Comparison of ENCODE assay signal across 1 cellular context in the genomic region with DNA sequence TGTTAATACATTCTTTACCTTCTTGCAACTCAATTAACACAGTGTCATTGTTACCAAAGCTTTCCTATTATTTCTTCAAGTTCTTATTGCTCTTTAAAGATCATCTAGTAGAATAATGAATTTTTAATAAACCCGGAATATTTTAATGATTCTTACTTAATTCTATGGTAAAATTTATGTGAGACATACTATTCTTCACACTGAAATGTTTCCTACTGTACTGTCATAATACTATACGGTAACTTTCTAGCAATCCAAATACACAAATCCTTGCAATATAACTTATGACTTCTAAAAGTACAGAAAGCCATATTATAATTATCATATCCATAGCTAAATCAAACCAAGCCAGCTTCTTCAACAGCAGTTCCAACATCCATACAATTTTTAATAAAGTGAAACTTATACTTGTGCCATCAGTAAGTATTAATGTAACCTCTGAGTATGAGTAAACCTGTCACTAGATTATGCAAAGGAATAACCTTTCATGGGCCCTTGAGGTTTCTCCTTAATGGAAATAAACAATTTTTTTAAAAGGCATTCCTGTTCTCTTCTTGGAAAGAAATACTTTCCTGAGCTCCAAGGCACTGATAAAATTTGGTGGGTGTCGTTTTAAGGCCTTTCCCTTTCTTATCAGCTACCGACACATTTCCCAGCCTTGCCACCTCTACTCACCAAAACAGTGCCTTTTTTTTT.
TF ChIP-seq lines count a peak whose summit lies in the region.

No MANE protein-coding gene starts in this region.

TF ChIP-seq in K562, 482 proteins besides CTCF, POLR2A, EP300 and RAD21 (continued from another document and continues in another):
- no peak for TF ChIP-seq RBM17 (IDR thresholded peaks at IDR 0.05; ENCODE audit: borderline replicate concordance, low read depth, low read length)
- TF ChIP-seq, protein P1, sequence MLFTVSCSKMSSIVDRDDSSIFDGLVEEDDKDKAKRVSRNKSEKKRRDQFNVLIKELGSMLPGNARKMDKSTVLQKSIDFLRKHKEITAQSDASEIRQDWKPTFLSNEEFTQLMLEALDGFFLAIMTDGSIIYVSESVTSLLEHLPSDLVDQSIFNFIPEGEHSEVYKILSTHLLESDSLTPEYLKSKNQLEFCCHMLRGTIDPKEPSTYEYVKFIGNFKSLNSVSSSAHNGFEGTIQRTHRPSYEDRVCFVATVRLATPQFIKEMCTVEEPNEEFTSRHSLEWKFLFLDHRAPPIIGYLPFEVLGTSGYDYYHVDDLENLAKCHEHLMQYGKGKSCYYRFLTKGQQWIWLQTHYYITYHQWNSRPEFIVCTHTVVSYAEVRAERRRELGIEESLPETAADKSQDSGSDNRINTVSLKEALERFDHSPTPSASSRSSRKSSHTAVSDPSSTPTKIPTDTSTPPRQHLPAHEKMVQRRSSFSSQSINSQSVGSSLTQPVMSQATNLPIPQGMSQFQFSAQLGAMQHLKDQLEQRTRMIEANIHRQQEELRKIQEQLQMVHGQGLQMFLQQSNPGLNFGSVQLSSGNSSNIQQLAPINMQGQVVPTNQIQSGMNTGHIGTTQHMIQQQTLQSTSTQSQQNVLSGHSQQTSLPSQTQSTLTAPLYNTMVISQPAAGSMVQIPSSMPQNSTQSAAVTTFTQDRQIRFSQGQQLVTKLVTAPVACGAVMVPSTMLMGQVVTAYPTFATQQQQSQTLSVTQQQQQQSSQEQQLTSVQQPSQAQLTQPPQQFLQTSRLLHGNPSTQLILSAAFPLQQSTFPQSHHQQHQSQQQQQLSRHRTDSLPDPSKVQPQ (CRISPR knock-in tag; IDR thresholded peaks at IDR 0.05; ENCODE audit: borderline replicate concordance) = no peak
- TF ChIP-seq, protein P2, sequence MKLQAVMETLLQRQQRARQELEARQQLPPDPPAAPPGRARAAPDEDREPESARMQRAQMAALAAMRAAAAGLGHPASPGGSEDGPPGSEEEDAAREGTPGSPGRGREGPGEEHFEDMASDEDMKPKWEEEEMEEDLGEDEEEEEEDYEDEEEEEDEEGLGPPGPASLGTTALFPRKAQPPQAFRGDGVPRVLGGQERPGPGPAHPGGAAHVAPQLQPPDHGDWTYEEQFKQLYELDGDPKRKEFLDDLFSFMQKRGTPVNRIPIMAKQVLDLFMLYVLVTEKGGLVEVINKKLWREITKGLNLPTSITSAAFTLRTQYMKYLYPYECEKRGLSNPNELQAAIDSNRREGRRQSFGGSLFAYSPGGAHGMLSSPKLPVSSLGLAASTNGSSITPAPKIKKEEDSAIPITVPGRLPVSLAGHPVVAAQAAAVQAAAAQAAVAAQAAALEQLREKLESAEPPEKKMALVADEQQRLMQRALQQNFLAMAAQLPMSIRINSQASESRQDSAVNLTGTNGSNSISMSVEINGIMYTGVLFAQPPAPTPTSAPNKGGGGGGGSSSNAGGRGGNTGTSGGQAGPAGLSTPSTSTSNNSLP (IDR thresholded peaks at IDR 0.05; ENCODE audit: borderline replicate concordance, low read depth, low read length) = peak; percentile 93; the same call in 1 of the 2 replicates
- no peak for TF ChIP-seq ZNF134 (CRISPR knock-in tag; conservative IDR thresholded peaks at IDR 0.05)
- TF ChIP-seq, protein P3, sequence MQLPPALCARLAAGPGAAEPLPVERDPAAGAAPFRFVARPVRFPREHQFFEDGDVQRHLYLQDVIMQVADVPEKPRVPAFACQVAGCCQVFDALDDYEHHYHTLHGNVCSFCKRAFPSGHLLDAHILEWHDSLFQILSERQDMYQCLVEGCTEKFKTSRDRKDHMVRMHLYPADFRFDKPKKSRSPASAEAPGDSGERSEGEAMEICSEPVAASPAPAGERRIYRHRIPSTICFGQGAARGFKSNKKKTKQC (CRISPR knock-in tag; IDR thresholded peaks at IDR 0.05) = no peak
- no peak for TF ChIP-seq ZNF696 (CRISPR knock-in tag; conservative IDR thresholded peaks at IDR 0.05)
- TF ChIP-seq, protein P4, sequence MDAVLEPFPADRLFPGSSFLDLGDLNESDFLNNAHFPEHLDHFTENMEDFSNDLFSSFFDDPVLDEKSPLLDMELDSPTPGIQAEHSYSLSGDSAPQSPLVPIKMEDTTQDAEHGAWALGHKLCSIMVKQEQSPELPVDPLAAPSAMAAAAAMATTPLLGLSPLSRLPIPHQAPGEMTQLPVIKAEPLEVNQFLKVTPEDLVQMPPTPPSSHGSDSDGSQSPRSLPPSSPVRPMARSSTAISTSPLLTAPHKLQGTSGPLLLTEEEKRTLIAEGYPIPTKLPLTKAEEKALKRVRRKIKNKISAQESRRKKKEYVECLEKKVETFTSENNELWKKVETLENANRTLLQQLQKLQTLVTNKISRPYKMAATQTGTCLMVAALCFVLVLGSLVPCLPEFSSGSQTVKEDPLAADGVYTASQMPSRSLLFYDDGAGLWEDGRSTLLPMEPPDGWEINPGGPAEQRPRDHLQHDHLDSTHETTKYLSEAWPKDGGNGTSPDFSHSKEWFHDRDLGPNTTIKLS (IDR thresholded peaks at IDR 0.05; ENCODE audit: borderline replicate concordance, low read depth) = peak; percentile 52; the same call in 1 of the 2 replicates
- TF ChIP-seq, protein P5, sequence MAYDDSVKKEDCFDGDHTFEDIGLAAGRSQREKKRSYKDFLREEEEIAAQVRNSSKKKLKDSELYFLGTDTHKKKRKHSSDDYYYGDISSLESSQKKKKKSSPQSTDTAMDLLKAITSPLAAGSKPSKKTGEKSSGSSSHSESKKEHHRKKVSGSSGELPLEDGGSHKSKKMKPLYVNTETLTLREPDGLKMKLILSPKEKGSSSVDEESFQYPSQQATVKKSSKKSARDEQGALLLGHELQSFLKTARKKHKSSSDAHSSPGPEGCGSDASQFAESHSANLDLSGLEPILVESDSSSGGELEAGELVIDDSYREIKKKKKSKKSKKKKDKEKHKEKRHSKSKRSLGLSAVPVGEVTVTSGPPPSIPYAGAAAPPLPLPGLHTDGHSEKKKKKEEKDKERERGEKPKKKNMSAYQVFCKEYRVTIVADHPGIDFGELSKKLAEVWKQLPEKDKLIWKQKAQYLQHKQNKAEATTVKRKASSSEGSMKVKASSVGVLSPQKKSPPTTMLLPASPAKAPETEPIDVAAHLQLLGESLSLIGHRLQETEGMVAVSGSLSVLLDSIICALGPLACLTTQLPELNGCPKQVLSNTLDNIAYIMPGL (CRISPR knock-in tag; IDR thresholded peaks at IDR 0.05) = no peak
- no peak for TF ChIP-seq POLR3G (IDR thresholded peaks at IDR 0.05; ENCODE audit: extremely low read depth, insufficient read length, insufficient replicate concordance)
- no peak for TF ChIP-seq RB1 (IDR thresholded peaks at IDR 0.05; ENCODE audit: low read depth)
- no peak for TF ChIP-seq BDP1 (IDR thresholded peaks at IDR 0.05; ENCODE audit: insufficient read depth, insufficient read length)
- TF ChIP-seq CAMTA2 (CRISPR knock-in tag; conservative IDR thresholded peaks at IDR 0.05) = no peak
- TF ChIP-seq, protein P6, sequence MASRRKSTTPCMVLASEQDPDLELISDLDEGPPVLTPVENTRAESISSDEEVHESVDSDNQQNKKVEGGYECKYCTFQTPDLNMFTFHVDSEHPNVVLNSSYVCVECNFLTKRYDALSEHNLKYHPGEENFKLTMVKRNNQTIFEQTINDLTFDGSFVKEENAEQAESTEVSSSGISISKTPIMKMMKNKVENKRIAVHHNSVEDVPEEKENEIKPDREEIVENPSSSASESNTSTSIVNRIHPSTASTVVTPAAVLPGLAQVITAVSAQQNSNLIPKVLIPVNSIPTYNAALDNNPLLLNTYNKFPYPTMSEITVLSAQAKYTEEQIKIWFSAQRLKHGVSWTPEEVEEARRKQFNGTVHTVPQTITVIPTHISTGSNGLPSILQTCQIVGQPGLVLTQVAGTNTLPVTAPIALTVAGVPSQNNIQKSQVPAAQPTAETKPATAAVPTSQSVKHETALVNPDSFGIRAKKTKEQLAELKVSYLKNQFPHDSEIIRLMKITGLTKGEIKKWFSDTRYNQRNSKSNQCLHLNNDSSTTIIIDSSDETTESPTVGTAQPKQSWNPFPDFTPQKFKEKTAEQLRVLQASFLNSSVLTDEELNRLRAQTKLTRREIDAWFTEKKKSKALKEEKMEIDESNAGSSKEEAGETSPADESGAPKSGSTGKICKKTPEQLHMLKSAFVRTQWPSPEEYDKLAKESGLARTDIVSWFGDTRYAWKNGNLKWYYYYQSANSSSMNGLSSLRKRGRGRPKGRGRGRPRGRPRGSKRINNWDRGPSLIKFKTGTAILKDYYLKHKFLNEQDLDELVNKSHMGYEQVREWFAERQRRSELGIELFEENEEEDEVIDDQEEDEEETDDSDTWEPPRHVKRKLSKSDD (conservative IDR thresholded peaks at IDR 0.05; ENCODE audit: low read length) = no peak
- no peak for TF ChIP-seq HMG20B (CRISPR knock-in tag; IDR thresholded peaks at IDR 0.05)
- no peak for TF ChIP-seq ZSCAN29 (IDR thresholded peaks at IDR 0.05)
- TF ChIP-seq, protein P7, sequence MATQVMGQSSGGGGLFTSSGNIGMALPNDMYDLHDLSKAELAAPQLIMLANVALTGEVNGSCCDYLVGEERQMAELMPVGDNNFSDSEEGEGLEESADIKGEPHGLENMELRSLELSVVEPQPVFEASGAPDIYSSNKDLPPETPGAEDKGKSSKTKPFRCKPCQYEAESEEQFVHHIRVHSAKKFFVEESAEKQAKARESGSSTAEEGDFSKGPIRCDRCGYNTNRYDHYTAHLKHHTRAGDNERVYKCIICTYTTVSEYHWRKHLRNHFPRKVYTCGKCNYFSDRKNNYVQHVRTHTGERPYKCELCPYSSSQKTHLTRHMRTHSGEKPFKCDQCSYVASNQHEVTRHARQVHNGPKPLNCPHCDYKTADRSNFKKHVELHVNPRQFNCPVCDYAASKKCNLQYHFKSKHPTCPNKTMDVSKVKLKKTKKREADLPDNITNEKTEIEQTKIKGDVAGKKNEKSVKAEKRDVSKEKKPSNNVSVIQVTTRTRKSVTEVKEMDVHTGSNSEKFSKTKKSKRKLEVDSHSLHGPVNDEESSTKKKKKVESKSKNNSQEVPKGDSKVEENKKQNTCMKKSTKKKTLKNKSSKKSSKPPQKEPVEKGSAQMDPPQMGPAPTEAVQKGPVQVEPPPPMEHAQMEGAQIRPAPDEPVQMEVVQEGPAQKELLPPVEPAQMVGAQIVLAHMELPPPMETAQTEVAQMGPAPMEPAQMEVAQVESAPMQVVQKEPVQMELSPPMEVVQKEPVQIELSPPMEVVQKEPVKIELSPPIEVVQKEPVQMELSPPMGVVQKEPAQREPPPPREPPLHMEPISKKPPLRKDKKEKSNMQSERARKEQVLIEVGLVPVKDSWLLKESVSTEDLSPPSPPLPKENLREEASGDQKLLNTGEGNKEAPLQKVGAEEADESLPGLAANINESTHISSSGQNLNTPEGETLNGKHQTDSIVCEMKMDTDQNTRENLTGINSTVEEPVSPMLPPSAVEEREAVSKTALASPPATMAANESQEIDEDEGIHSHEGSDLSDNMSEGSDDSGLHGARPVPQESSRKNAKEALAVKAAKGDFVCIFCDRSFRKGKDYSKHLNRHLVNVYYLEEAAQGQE (CRISPR knock-in tag; IDR thresholded peaks at IDR 0.05; ENCODE audit: low read depth) = no peak
- TF ChIP-seq ZNF384 (IDR thresholded peaks at IDR 0.05; ENCODE audit: low read depth, low read length) = peak; percentile 99
- no peak for TF ChIP-seq ZNF311 (CRISPR knock-in tag; IDR thresholded peaks at IDR 0.05)
- TF ChIP-seq, protein P8, sequence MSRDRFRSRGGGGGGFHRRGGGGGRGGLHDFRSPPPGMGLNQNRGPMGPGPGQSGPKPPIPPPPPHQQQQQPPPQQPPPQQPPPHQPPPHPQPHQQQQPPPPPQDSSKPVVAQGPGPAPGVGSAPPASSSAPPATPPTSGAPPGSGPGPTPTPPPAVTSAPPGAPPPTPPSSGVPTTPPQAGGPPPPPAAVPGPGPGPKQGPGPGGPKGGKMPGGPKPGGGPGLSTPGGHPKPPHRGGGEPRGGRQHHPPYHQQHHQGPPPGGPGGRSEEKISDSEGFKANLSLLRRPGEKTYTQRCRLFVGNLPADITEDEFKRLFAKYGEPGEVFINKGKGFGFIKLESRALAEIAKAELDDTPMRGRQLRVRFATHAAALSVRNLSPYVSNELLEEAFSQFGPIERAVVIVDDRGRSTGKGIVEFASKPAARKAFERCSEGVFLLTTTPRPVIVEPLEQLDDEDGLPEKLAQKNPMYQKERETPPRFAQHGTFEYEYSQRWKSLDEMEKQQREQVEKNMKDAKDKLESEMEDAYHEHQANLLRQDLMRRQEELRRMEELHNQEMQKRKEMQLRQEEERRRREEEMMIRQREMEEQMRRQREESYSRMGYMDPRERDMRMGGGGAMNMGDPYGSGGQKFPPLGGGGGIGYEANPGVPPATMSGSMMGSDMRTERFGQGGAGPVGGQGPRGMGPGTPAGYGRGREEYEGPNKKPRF (IDR thresholded peaks at IDR 0.05; ENCODE audit: low read depth, low read length) = no peak
- TF ChIP-seq KAT7 (CRISPR knock-in tag; IDR thresholded peaks at IDR 0.05; ENCODE audit: borderline replicate concordance) = no peak
- no peak for TF ChIP-seq ZNF174 (CRISPR knock-in tag; IDR thresholded peaks at IDR 0.05)
- TF ChIP-seq HOXB6 (CRISPR knock-in tag; IDR thresholded peaks at IDR 0.05; ENCODE audit: borderline replicate concordance) = no peak
- peak; percentile 86; the same call in 1 of the 2 replicates for TF ChIP-seq TCF7 (IDR thresholded peaks at IDR 0.05; ENCODE audit: borderline replicate concordance)
- no peak for TF ChIP-seq ZNF778 (CRISPR knock-in tag; IDR thresholded peaks at IDR 0.05)
- no peak; the same call in 1 of the 2 replicates for TF ChIP-seq ZNF24 (IDR thresholded peaks at IDR 0.05)
- TF ChIP-seq, protein P9, sequence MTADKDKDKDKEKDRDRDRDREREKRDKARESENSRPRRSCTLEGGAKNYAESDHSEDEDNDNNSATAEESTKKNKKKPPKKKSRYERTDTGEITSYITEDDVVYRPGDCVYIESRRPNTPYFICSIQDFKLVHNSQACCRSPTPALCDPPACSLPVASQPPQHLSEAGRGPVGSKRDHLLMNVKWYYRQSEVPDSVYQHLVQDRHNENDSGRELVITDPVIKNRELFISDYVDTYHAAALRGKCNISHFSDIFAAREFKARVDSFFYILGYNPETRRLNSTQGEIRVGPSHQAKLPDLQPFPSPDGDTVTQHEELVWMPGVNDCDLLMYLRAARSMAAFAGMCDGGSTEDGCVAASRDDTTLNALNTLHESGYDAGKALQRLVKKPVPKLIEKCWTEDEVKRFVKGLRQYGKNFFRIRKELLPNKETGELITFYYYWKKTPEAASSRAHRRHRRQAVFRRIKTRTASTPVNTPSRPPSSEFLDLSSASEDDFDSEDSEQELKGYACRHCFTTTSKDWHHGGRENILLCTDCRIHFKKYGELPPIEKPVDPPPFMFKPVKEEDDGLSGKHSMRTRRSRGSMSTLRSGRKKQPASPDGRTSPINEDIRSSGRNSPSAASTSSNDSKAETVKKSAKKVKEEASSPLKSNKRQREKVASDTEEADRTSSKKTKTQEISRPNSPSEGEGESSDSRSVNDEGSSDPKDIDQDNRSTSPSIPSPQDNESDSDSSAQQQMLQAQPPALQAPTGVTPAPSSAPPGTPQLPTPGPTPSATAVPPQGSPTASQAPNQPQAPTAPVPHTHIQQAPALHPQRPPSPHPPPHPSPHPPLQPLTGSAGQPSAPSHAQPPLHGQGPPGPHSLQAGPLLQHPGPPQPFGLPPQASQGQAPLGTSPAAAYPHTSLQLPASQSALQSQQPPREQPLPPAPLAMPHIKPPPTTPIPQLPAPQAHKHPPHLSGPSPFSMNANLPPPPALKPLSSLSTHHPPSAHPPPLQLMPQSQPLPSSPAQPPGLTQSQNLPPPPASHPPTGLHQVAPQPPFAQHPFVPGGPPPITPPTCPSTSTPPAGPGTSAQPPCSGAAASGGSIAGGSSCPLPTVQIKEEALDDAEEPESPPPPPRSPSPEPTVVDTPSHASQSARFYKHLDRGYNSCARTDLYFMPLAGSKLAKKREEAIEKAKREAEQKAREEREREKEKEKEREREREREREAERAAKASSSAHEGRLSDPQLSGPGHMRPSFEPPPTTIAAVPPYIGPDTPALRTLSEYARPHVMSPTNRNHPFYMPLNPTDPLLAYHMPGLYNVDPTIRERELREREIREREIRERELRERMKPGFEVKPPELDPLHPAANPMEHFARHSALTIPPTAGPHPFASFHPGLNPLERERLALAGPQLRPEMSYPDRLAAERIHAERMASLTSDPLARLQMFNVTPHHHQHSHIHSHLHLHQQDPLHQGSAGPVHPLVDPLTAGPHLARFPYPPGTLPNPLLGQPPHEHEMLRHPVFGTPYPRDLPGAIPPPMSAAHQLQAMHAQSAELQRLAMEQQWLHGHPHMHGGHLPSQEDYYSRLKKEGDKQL (CRISPR knock-in tag; IDR thresholded peaks at IDR 0.05; ENCODE audit: borderline replicate concordance) = no peak
- TF ChIP-seq ZNF766 (CRISPR knock-in tag; conservative IDR thresholded peaks at IDR 0.05) = peak; percentile 87
- peak; percentile 74 for TF ChIP-seq BCOR (IDR thresholded peaks at IDR 0.05)
